ENCODE assay signal across 24 cellular contexts in genomic region chr3:45024601-45025262, GRCh38. TPM values are rescaled to one million over a fixed set of nuclear protein-coding genes. Genes with fewer than 3 reads are reported as not detected.
DNase-seq lines count a peak whose midpoint lies in the region; ATAC-seq and TF ChIP-seq lines count a peak whose summit lies in the region.
"Had no signal": no experiment of that assay in that cellular context is flagged by ENCODE, and none has a peak within 500 bp of the region (broad histone marks: within the 10 kb centered on the region; RNA-seq: fewer than 3 reads in every experiment).

No MANE protein-coding gene starts in this region.

- intact Hi-C loops in heart right ventricle (cut with DNase I) (loop anchor here in 2 of 10 donors (5.0 kb wide), 2 partner anchors 32 to 47 kb away; partner anchors contain the start of genes EXOSC7 (in 1 of the 2) and ZDHHC3 (in 1 of the 2)), thyroid gland (cut with DNase I) (no loop called here), adrenal gland (cut with DNase I) (loop anchor here in 1 of 2 donors (10.0 kb wide), 1 partner anchor 50 kb away; the partner anchor contains the start of genes EXOSC7 and ZDHHC3)

- 51 to 61% methylated on average over 6 of the region's 6 CpGs for WGBS in heart right ventricle, 2 donors
- WGBS in thyroid gland, 2 donors = 46 to 49% methylated on average over 6 of the region's 6 CpGs
- 55 to 61% (median 57%) methylated on average over 6 of the region's 6 CpGs for WGBS in adrenal gland, 4 donors

- no peaks in the 10 kb centered on the region for H3K9me3 Mint-ChIP-seq in nephron
- H3K9me3 Mint-ChIP-seq: endodermal cell, mesothelial cell of epicardium had no signal

- ATAC-seq in heart right ventricle (peak in 6 of 8 donors; percentile 1 to 28 (median 14)), HG02571 (IDR thresholded peaks at IDR 0.05; ENCODE audit: unreplicated experiment) (no peak)

- H3K27ac ChIP-seq in heart right ventricle (peak overlapping the region; percentile 49 to 88 (median 84)), thyroid gland (peak overlapping the region in 2 of 3 donors; percentile 5 to 42), adrenal gland (peak overlapping the region in 2 of 5 donors; percentile 46 to 81)
- H3K27ac ChIP-seq: 22Rv1, hepatocyte had no signal

- H3K4me1 ChIP-seq in heart right ventricle (peaks cover 11 to 84% (median 59%) of the 10 kb centered on the region in 9 donors), thyroid gland (peaks cover 6 to 34% of the 10 kb centered on the region in 2 donors), adrenal gland (replicated peaks in 1 of 2) (peaks cover 0 to 38% of the 10 kb centered on the region in 2 donors)

- DNase-seq in DMS53 (lab: John Stamatoyannopoulos, UW) = peak; percentile 25
- DNase-seq in DMS53 treated with DMSO at 0.1 percent for 48 hours (lab: John Stamatoyannopoulos, UW; ENCODE audit: unreplicated experiment) = no peak
- DNase-seq in heart right ventricle = peak in 1 of 2 donors; percentile 56
- no peak for DNase-seq in thyroid gland
- no peak for DNase-seq in adrenal gland
- no peak for DNase-seq in AG20443 (ENCODE audit: low spot score)
- DNase-seq: activated CD4-positive, alpha-beta T cell treated with anti-CD3 and anti-CD28 coated beads, Interleukin-2, amount 50 U/mL, for 1 hour; activated CD8-positive, alpha-beta memory T cell treated with anti-CD3 and anti-CD28 coated beads, Interleukin-2, amount 50 U/mL, for 48 hours; activated gamma-delta T cell treated with Interleukin-2 at 50 U/mL for 16 hours; endodermal cell; GDM1; GOT3; NCI-H1436; NCI-H2171; NCI-H526 treated with DMSO at 0.1 percent for 48 hours; SHP77 treated with DMSO at 0.1 percent for 48 hours; stimulated activated naive CD4-positive, alpha-beta T cell; T-helper 1 cell had no signal

- H3K9me3 ChIP-seq in heart right ventricle = no peaks in the 10 kb centered on the region
- no peaks in the 10 kb centered on the region for H3K9me3 ChIP-seq in thyroid gland
- H3K9me3 ChIP-seq in adrenal gland (replicated peaks in 1 of 3) = no peaks in the 10 kb centered on the region

- H3K36me3 Mint-ChIP-seq in nephron (ENCODE audit: low read depth) = no peaks in the 10 kb centered on the region
- H3K36me3 Mint-ChIP-seq: mesothelial cell of epicardium had no signal

- H3K27ac Mint-ChIP-seq in nephron = peak overlapping the region in 2 of 3 experiments; percentile 63 to 88
- H3K27ac Mint-ChIP-seq: B cell, endodermal cell, mesothelial cell of epicardium had no signal

- H3K4me1 Mint-ChIP-seq in nephron = peaks cover 64% of the 10 kb centered on the region
- H3K4me1 Mint-ChIP-seq: B cell had no signal

- TF ChIP-seq CTCF in heart right ventricle (IDR thresholded peaks at IDR 0.05) (no peak), nephron (IDR thresholded peaks at IDR 0.05; ENCODE audit: unreplicated experiment in 3 of 3) (no peak), thyroid gland (IDR thresholded peaks at IDR 0.05) (no peak), adrenal gland (IDR thresholded peaks at IDR 0.05) (no peak)

- H3K36me3 ChIP-seq in heart right ventricle (no peaks in the 10 kb centered on the region), thyroid gland (no peaks in the 10 kb centered on the region), adrenal gland (replicated peaks in 1 of 2) (no peaks in the 10 kb centered on the region)

- H3K4me3 Mint-ChIP-seq in nephron = no peak overlapping the region
- H3K4me3 Mint-ChIP-seq: B cell, endodermal cell, mesothelial cell of epicardium had no signal

- H3K27me3 ChIP-seq in heart right ventricle (no peaks in the 10 kb centered on the region), thyroid gland (no peaks in the 10 kb centered on the region), adrenal gland (no peaks in the 10 kb centered on the region)
- H3K27me3 ChIP-seq: hepatocyte had no signal

- H3K4me3 ChIP-seq in heart right ventricle (no peak overlapping the region), thyroid gland (replicated peaks in 1 of 3) (no peak overlapping the region), adrenal gland (no peak overlapping the region)
- H3K4me3 ChIP-seq: hepatocyte had no signal

- no peak for TF ChIP-seq POLR2A in thyroid gland (IDR thresholded peaks at IDR 0.05)
- TF ChIP-seq POLR2A in adrenal gland (IDR thresholded peaks at IDR 0.05) = no peak

- peaks cover 14% of the 10 kb centered on the region for H3K27me3 Mint-ChIP-seq in nephron (ENCODE audit: low read depth)

RNA-seq across cellular contexts. Expression of gene CLEC3B, which starts 1.4 kb away (rescaled TPM):
- total RNA-seq in heart right ventricle (10 to 100 TPM; 34.8 to 72.9 (median 54.3) TPM), thyroid gland (10 to 100 TPM; 28.2 to 78.4 (median 32.5) TPM), adrenal gland (100 to 1,000 TPM in 3 of 8 donors, 10 to 100 TPM in 5; 20.7 to 110 (median 73.1) TPM)
- polyA plus RNA-seq in heart right ventricle (100 to 1,000 TPM; 179 to 355 TPM), adrenal gland (100 to 1,000 TPM in 2 of 3 donors, 1 to 10 TPM in 1; 5.1 to 251 (median 177) TPM)
- total RNA-seq: B cell, endodermal cell had no signal

RNA-seq across cellular contexts. Expression of gene EXOSC7, which starts 48.7 kb away (rescaled TPM):
- 10 to 100 TPM; 24.2 to 35.4 (median 31.5) TPM for total RNA-seq in heart right ventricle
- polyA plus RNA-seq in heart right ventricle = 10 to 100 TPM; 32.8 to 39.9 TPM
- total RNA-seq in thyroid gland = 10 to 100 TPM; 33.1 to 57.5 (median 56.3) TPM
- total RNA-seq in adrenal gland = 100 to 1,000 TPM in 4 of 8 donors, 10 to 100 TPM in 4; 72.9 to 214 (median 97.7) TPM
- 10 to 100 TPM; 68.9 to 80.2 (median 73.4) TPM for polyA plus RNA-seq in adrenal gland

RNA-seq across cellular contexts. Expression of gene ZDHHC3, which starts 48.8 kb away (rescaled TPM):
- total RNA-seq in heart right ventricle = 10 to 100 TPM; 35.0 to 52.2 (median 43.1) TPM
- 10 to 100 TPM; 19.0 to 30.7 TPM for polyA plus RNA-seq in heart right ventricle
- total RNA-seq in thyroid gland = 10 to 100 TPM; 46.0 to 94.3 (median 76.0) TPM
- 100 to 1,000 TPM in 4 of 8 donors, 10 to 100 TPM in 4; 80.1 to 143 (median 99.2) TPM for total RNA-seq in adrenal gland
- polyA plus RNA-seq in adrenal gland = 100 to 1,000 TPM in 1 of 3 donors, 10 to 100 TPM in 2; 30.1 to 148 (median 34.7) TPM
